ENCODE assay signal across 13 cellular contexts in the genomic region with DNA sequence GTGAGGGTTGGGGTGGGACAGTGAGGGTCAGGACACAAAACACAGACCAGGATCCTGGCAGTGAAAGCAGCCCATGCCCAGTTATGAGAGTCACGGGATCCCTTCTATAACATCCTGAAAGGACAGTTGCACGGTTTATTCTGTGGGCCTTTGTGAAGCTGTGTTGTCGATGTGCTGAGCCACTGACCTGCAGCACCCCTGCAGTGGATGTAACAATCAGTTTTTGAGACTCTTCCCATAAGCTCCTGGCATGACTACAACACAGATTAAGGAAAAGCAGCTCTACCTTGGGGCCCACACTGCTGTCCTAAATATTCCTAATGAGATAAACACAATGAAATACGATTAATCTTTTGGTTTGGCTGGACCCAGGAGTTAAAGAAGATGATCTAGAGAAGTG. TPM values are rescaled to one million over a fixed set of nuclear protein-coding genes. Genes with fewer than 3 reads are reported as not detected.
DNase-seq lines count a peak whose midpoint lies in the region; ATAC-seq and TF ChIP-seq lines count a peak whose summit lies in the region.
"Had no signal": no experiment of that assay in that cellular context is flagged by ENCODE, and none has a peak within 500 bp of the region (broad histone marks: within the 10 kb centered on the region; RNA-seq: fewer than 3 reads in every experiment).

No MANE protein-coding gene starts in this region.

- DNase-seq in NCI-H82 (lab: John Stamatoyannopoulos, UW) (peak; percentile 95), breast epithelium (ENCODE audit: low spot score in 2 of 2) (no peak), WTC11 (ENCODE audit: low spot score) (no peak), D341Med (ENCODE audit: low spot score) (no peak), H4 (ENCODE audit: low spot score) (no peak)
- DNase-seq: activated CD4-positive, alpha-beta T cell treated with anti-CD3 and anti-CD28 coated beads, Interleukin-2, amount 10 ng/mL, durations not matched to agents 7 days and 5 days; COR-L47; OCI-M1; stimulated activated naive CD8-positive, alpha-beta T cell treated with anti-CD3 and anti-CD28 coated beads, Interleukin-15, Interleukin-2, amounts not matched to agents 100 U/mL and 50 U/mL, for 24 hours had no signal

- POLR2A ChIA-PET in WTC11 (lab: Charles Lee) = no interaction called here

- H3K4me3 Mint-ChIP-seq in WTC11 = no peak overlapping the region
- H3K4me3 Mint-ChIP-seq: activated CD4-positive, alpha-beta T cell treated with anti-CD3 and anti-CD28 coated beads, Interleukin-2, amount 10 ng/mL, durations not matched to agents 7 days and 5 days had no signal

- H3K27me3 ChIP-seq in breast epithelium (no peaks in the 10 kb centered on the region), layer of hippocampus (ENCODE audit: control insufficient read depth, insufficient read depth, low read length) (no peaks in the 10 kb centered on the region)

- peak overlapping the region in 2 of 3 donors; percentile 2 to 99 for H3K4me3 ChIP-seq in breast epithelium

- peaks cover 31% of the 10 kb centered on the region for H3K4me1 Mint-ChIP-seq in WTC11

- H3K9me3 Mint-ChIP-seq in WTC11 = no peaks in the 10 kb centered on the region
- H3K9me3 Mint-ChIP-seq: activated CD4-positive, alpha-beta T cell treated with anti-CD3 and anti-CD28 coated beads, Interleukin-2, amount 10 ng/mL, durations not matched to agents 7 days and 5 days had no signal

- no peak overlapping the region; the same call in 1 of the 2 replicates for H3K27ac Mint-ChIP-seq in WTC11
- H3K27ac Mint-ChIP-seq: activated CD4-positive, alpha-beta T cell treated with anti-CD3 and anti-CD28 coated beads, Interleukin-2, amount 10 ng/mL, durations not matched to agents 7 days and 5 days had no signal

- H3K27ac ChIP-seq in breast epithelium = peak overlapping the region in 1 of 2 donors; percentile 11
- peak overlapping the region; percentile 60 for H3K27ac ChIP-seq in layer of hippocampus (ENCODE audit: low read depth, low read length)
- H3K27ac ChIP-seq in temporal lobe (ENCODE audit: low read depth, low read length) = peak overlapping the region; percentile 78
- H3K27ac ChIP-seq: HL-60 had no signal

- peaks cover 7% of the 10 kb centered on the region; the same call in 1 of the 2 replicates for H3K36me3 Mint-ChIP-seq in WTC11

- TF ChIP-seq CTCF in breast epithelium (IDR thresholded peaks at IDR 0.05) (no peak), WTC11 (IDR thresholded peaks at IDR 0.05) (no peak)

- H3K27me3 Mint-ChIP-seq in WTC11 (ENCODE audit: low read depth) = peaks cover 5% of the 10 kb centered on the region

- no peaks in the 10 kb centered on the region for H3K36me3 ChIP-seq in breast epithelium
- H3K36me3 ChIP-seq: prostate gland had no signal

- no peaks in the 10 kb centered on the region for H3K9me3 ChIP-seq in breast epithelium
- H3K9me3 ChIP-seq: prostate gland had no signal

- no peak for ATAC-seq in WTC11
- ATAC-seq: stimulated activated naive CD8-positive, alpha-beta T cell treated with anti-CD3 and anti-CD28 coated beads, Interleukin-15, Interleukin-2, amounts not matched to agents 100 U/mL and 50 U/mL, for 24 hours had no signal

- no peak for TF ChIP-seq POLR2A in breast epithelium (IDR thresholded peaks at IDR 0.05)

- CTCF ChIA-PET in WTC11 (lab: Charles Lee) = interaction anchor here (1.8 kb wide), 1 partner anchor 45 kb away, joined by 5 read pairs; no protein-coding TSS in a partner anchor

- intact Hi-C loops in breast epithelium (cut with DNase I; ENCODE audit: low total_unique reads) = no loop called here

- H3K4me1 ChIP-seq in breast epithelium = no peaks in the 10 kb centered on the region

TF ChIP-seq in WTC11, 78 proteins besides CTCF, POLR2A, EP300 and RAD21:
- no peak for TF ChIP-seq ZNF396 (CRISPR knock-in tag; IDR thresholded peaks at IDR 0.05; ENCODE audit: borderline replicate concordance)
- no peak for TF ChIP-seq SOX15 (CRISPR knock-in tag; IDR thresholded peaks at IDR 0.05)
- TF ChIP-seq, protein P1, sequence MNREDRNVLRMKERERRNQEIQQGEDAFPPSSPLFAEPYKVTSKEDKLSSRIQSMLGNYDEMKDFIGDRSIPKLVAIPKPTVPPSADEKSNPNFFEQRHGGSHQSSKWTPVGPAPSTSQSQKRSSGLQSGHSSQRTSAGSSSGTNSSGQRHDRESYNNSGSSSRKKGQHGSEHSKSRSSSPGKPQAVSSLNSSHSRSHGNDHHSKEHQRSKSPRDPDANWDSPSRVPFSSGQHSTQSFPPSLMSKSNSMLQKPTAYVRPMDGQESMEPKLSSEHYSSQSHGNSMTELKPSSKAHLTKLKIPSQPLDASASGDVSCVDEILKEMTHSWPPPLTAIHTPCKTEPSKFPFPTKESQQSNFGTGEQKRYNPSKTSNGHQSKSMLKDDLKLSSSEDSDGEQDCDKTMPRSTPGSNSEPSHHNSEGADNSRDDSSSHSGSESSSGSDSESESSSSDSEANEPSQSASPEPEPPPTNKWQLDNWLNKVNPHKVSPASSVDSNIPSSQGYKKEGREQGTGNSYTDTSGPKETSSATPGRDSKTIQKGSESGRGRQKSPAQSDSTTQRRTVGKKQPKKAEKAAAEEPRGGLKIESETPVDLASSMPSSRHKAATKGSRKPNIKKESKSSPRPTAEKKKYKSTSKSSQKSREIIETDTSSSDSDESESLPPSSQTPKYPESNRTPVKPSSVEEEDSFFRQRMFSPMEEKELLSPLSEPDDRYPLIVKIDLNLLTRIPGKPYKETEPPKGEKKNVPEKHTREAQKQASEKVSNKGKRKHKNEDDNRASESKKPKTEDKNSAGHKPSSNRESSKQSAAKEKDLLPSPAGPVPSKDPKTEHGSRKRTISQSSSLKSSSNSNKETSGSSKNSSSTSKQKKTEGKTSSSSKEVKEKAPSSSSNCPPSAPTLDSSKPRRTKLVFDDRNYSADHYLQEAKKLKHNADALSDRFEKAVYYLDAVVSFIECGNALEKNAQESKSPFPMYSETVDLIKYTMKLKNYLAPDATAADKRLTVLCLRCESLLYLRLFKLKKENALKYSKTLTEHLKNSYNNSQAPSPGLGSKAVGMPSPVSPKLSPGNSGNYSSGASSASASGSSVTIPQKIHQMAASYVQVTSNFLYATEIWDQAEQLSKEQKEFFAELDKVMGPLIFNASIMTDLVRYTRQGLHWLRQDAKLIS (CRISPR knock-in tag; IDR thresholded peaks at IDR 0.05; ENCODE audit: borderline replicate concordance) = no peak
- no peak for TF ChIP-seq ZNF263 (CRISPR knock-in tag; IDR thresholded peaks at IDR 0.05; ENCODE audit: low read depth)

RNA-seq across cellular contexts. Expression of a gene that starts 3.7 kb away (rescaled TPM):
- 100 to 1,000 TPM in 2 of 3 donors, 10 to 100 TPM in 1; 95.7 to 128 (median 121) TPM for total RNA-seq in breast epithelium
- total RNA-seq in temporal lobe = 62.4 TPM
- total RNA-seq in WTC11 (2021) = 44.5 to 48.5 TPM (median 46.3 TPM) in 3 replicates
- total RNA-seq in H4 (2014; rRNA removed; shearing (Covaris generic)) = 39.4 and 41.1 TPM in 2 replicates

RNA-seq across cellular contexts. Expression of a gene that starts 56.0 kb away (rescaled TPM):
- total RNA-seq in breast epithelium (10 to 100 TPM; 45.8 to 77.6 (median 71.1) TPM), temporal lobe (36.6 TPM), WTC11 (2021) (41.1 to 56.9 TPM (median 47.4 TPM) in 3 replicates)
- total RNA-seq in H4 (2014; rRNA removed; shearing (Covaris generic)) = 21.4 and 22.3 TPM in 2 replicates
